In the genomic region with DNA sequence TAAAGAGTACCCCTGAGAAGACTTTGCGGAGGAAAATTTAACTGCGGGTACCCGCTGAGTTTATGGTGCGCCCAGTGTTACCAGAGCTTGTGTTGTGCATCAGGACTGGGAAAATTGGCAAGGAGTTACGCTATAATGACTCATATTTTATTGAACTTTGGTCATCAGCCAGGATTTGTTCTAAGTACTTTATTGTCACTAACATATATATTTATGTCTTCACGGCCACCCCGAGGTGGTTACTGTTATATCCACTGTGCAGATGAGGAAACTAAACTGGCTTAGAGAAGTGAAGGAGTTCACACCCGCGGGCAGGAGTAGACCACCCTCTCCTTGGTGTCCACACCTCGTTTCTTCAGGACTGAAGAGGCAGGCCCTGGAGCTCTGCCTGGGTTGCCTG, we compare ENCODE assay signal across 8 cellular contexts.
DNase-seq lines count a peak whose midpoint lies in the region; ATAC-seq and TF ChIP-seq lines count a peak whose summit lies in the region.

No MANE protein-coding gene starts in this region.

- H3K9ac ChIP-seq in muscle layer of colon (ENCODE audit: low read length): peak overlapping the region; percentile 80

- DNase-seq in activated naive CD4-positive, alpha-beta T cell treated with anti-CD3 and anti-CD28 coated beads, Interleukin-2, amount 10 ng/mL, durations not matched to agents 7 days and 5 days: no peak
- DNase-seq in activated naive CD4-positive, alpha-beta T cell (lab: John Stamatoyannopoulos, UW): no peak
- DNase-seq in RWPE2 (ENCODE audit: low spot score) (peak; percentile 0), NAMALWA (ENCODE audit: low spot score) (no peak)
- no peak for DNase-seq in effector memory CD8-positive, alpha-beta T cell
- no peak for DNase-seq in activated CD4-positive, CD25-positive, alpha-beta regulatory T cell (lab: John Stamatoyannopoulos, UW)

- peaks cover 11% of the 10 kb centered on the region for H3K36me3 Mint-ChIP-seq in activated naive CD4-positive, alpha-beta T cell treated with anti-CD3 and anti-CD28 coated beads, Interleukin-2, amount 10 ng/mL, durations not matched to agents 7 days and 5 days
- peaks cover 16% of the 10 kb centered on the region for H3K36me3 Mint-ChIP-seq in effector memory CD8-positive, alpha-beta T cell (ENCODE audit: insufficient read depth)

- H3K27ac ChIP-seq in RWPE2 (ENCODE audit: poor library complexity, severe bottlenecking) (peak overlapping the region; percentile 51), muscle layer of colon (ENCODE audit: low read depth, low read length) (peak overlapping the region; percentile 94)

- H3K9me3 Mint-ChIP-seq in activated naive CD4-positive, alpha-beta T cell treated with anti-CD3 and anti-CD28 coated beads, Interleukin-2, amount 10 ng/mL, durations not matched to agents 7 days and 5 days: no peaks in the 10 kb centered on the region
- H3K9me3 Mint-ChIP-seq in effector memory CD8-positive, alpha-beta T cell: no peaks in the 10 kb centered on the region

- no peak for TF ChIP-seq CTCF in RWPE2 (IDR thresholded peaks at IDR 0.05; ENCODE audit: poor library complexity, severe bottlenecking)

- H3K4me3 Mint-ChIP-seq in activated naive CD4-positive, alpha-beta T cell treated with anti-CD3 and anti-CD28 coated beads, Interleukin-2, amount 10 ng/mL, durations not matched to agents 7 days and 5 days: peak overlapping the region; percentile 82
- H3K4me3 Mint-ChIP-seq in effector memory CD8-positive, alpha-beta T cell: peak overlapping the region; percentile 90 to 91

- H3K4me3 ChIP-seq in RWPE2 (ENCODE audit: severe bottlenecking) (peak overlapping the region; percentile 46), muscle layer of colon (ENCODE audit: low read depth in 1 of 2, low read length in 2 of 2) (peak overlapping the region; percentile 70 to 89)

- H3K27me3 ChIP-seq in RWPE2 (ENCODE audit: insufficient read depth, poor library complexity, severe bottlenecking): no peaks in the 10 kb centered on the region
- H3K27me3 ChIP-seq in muscle layer of colon (ENCODE audit: control insufficient read depth in 1 of 2, insufficient read depth in 2 of 2, low read length in 2 of 2): no peaks in the 10 kb centered on the region

- H3K27me3 Mint-ChIP-seq in activated naive CD4-positive, alpha-beta T cell treated with anti-CD3 and anti-CD28 coated beads, Interleukin-2, amount 10 ng/mL, durations not matched to agents 7 days and 5 days: no peaks in the 10 kb centered on the region
- H3K27me3 Mint-ChIP-seq in effector memory CD8-positive, alpha-beta T cell: no peaks in the 10 kb centered on the region

- H3K27ac Mint-ChIP-seq in activated naive CD4-positive, alpha-beta T cell treated with anti-CD3 and anti-CD28 coated beads, Interleukin-2, amount 10 ng/mL, durations not matched to agents 7 days and 5 days: peak overlapping the region; percentile 90
- H3K27ac Mint-ChIP-seq in effector memory CD8-positive, alpha-beta T cell: peak overlapping the region; percentile 94 to 95

- H3K36me3 ChIP-seq in RWPE2 (ENCODE audit: low read depth): no peaks in the 10 kb centered on the region
- H3K36me3 ChIP-seq in muscle layer of colon (ENCODE audit: insufficient read depth, low read length): peaks cover 16% of the 10 kb centered on the region

- CTCF ChIA-PET in activated naive CD4-positive, alpha-beta T cell treated with anti-CD3 and anti-CD28 coated beads, Interleukin-2, amount 10 ng/mL, durations not matched to agents 7 days and 5 days (lab: Charles Lee): interaction anchor here (0.7 to 2.2 kb wide), 4 partner anchors 19 to 37 kb away, joined by 3 to 11 read pairs (median 4); a partner anchor contains a TSS

- H3K9me3 ChIP-seq in RWPE2 (ENCODE audit: severe bottlenecking) (no peaks in the 10 kb centered on the region), muscle layer of colon (ENCODE audit: low read length) (no peaks in the 10 kb centered on the region)

- ATAC-seq in RWPE2 (ENCODE audit: low read depth): peak; percentile 61
- ATAC-seq in effector memory CD8-positive, alpha-beta T cell (replicated peaks): no peak
- ATAC-seq in HG02970 (IDR thresholded peaks at IDR 0.05; ENCODE audit: low FRiP score, unreplicated experiment): no peak

- H3K4me1 ChIP-seq in RWPE2 (ENCODE audit: insufficient read depth, poor library complexity, severe bottlenecking) (peaks cover 5% of the 10 kb centered on the region), muscle layer of colon (ENCODE audit: insufficient read depth, low read length) (peaks cover 11% of the 10 kb centered on the region)

- H3K4me1 Mint-ChIP-seq in activated naive CD4-positive, alpha-beta T cell treated with anti-CD3 and anti-CD28 coated beads, Interleukin-2, amount 10 ng/mL, durations not matched to agents 7 days and 5 days: peaks cover 37% of the 10 kb centered on the region
- peaks cover 17 to 25% of the 10 kb centered on the region in 2 donors for H3K4me1 Mint-ChIP-seq in effector memory CD8-positive, alpha-beta T cell (ENCODE audit: low read depth in 2 of 2)
